In genomic region chr13:49791753-49792549, GRCh38 we compare ENCODE assay signal across 8 cellular contexts. TPM values are rescaled to one million over a fixed set of nuclear protein-coding genes. Genes with fewer than 3 reads are reported as not detected.
DNase-seq lines count a peak whose midpoint lies in the region; ATAC-seq, FAIRE-seq and TF ChIP-seq lines count a peak whose summit lies in the region.

No MANE protein-coding gene starts in this region.

- POLR2A ChIA-PET in activated CD4-positive, alpha-beta T cell treated with anti-CD3 and anti-CD28 coated beads for 36 hours (lab: Charles Lee), result interaction anchor here (1.2 to 2.2 kb wide), 5 partner anchors 9 to 205 kb away, joined by 3 to 13 read pairs (median 4); partner anchors contain the start of genes EBPL, SPRYD7 and TRIM13
- POLR2A ChIA-PET in HepG2 (lab: Yijun Ruan, JAX), result interaction anchor here (0.6 to 6.0 kb wide), 11 partner anchors 15 to 332 kb away, joined by 3 to 193 read pairs (median 7); partner anchors contain the start of gene EBPL

- no peaks in the 10 kb centered on the region; the same call in 1 of the 2 replicates for H4K20me1 ChIP-seq in HepG2 (ENCODE audit: insufficient read depth, low read length)

- no peak for TF ChIP-seq POLR2A in HepG2 (IDR thresholded peaks at IDR 0.05; ENCODE audit: insufficient read depth in 1 of 2, low read depth in 2 of 2, low read length in 2 of 2)

- H3K9me3 Mint-ChIP-seq in activated CD4-positive, alpha-beta T cell treated with anti-CD3 and anti-CD28 coated beads for 36 hours (ENCODE audit: low read depth), result no peaks in the 10 kb centered on the region

- H3K27ac Mint-ChIP-seq in activated CD4-positive, alpha-beta T cell treated with anti-CD3 and anti-CD28 coated beads for 36 hours, result peak overlapping the region; percentile 88

- no peak overlapping the region for H2AFZ ChIP-seq in HepG2 (ENCODE audit: low read length)

- intact Hi-C loops in activated CD4-positive, alpha-beta T cell treated with anti-CD3 and anti-CD28 coated beads for 36 hours (cut with DNase I, micrococcal nuclease), result loop anchor here (1.0 to 5.0 kb wide), 17 partner anchors 101 to 1793 kb away; partner anchors contain the start of genes CAB39L (in 2 of the 2), EBPL (in 2 of the 2), SETDB2 (in 2 of the 2) and SPRYD7 (in 2 of the 2)
- intact Hi-C loops in HepG2 (cut with micrococcal nuclease; ENCODE audit: unreplicated experiment), result loop anchor here (1.0 to 5.0 kb wide), 5 partner anchors 19 to 145 kb away; partner anchors contain the start of genes EBPL and SPRYD7

- no peaks in the 10 kb centered on the region for H3K9me3 ChIP-seq in HepG2 (ENCODE audit: low read length)

- H3K36me3 Mint-ChIP-seq in activated CD4-positive, alpha-beta T cell treated with anti-CD3 and anti-CD28 coated beads for 36 hours (ENCODE audit: low read depth), result peaks cover 16% of the 10 kb centered on the region

- peak; percentile 3 for DNase-seq in GM04504 (ENCODE audit: low read depth)
- peak; percentile 18 for DNase-seq in LoVo (ENCODE audit: low spot score)
- DNase-seq in activated CD4-positive, alpha-beta T cell treated with anti-CD3 and anti-CD28 coated beads for 36 hours, result peak; percentile 71
- peak; percentile 52 for DNase-seq in choroid plexus epithelial cell (ENCODE audit: low read depth)
- no peak for DNase-seq in HepG2 (ENCODE audit: low spot score)
- peak; percentile 52 for DNase-seq in stimulated activated CD4-positive, alpha-beta T cell treated with anti-CD3 and anti-CD28 coated beads, Interleukin-4, amount 100 ng/mL, for 24 hours
- no peak for DNase-seq in kidney glomerular epithelial cell (lab: John Stamatoyannopoulos, UW)

- H3K4me1 Mint-ChIP-seq in activated CD4-positive, alpha-beta T cell treated with anti-CD3 and anti-CD28 coated beads for 36 hours, result peaks cover 31% of the 10 kb centered on the region

- TF ChIP-seq RAD21 in HepG2 (CRISPR knock-in tag; IDR thresholded peaks at IDR 0.05), result peak; percentile 33; the same call in 1 of the 2 replicates

- ATAC-seq in GM21786 (IDR thresholded peaks at IDR 0.05; ENCODE audit: unreplicated experiment) (peak; percentile 15), HepG2 (peak; percentile 53)
- ATAC-seq in activated CD4-positive, alpha-beta T cell treated with anti-CD3 and anti-CD28 coated beads for 36 hours, result peak; percentile 12

- peaks cover 49% of the 10 kb centered on the region for H3K4me1 ChIP-seq in HepG2 (ENCODE audit: insufficient read depth, low read length)

- FAIRE-seq in HepG2 (lab: Jason Lieb, UNC), result no peak

- peaks cover 0 to 1% of the 10 kb centered on the region in 2 experiments; a peak in 1 of 5 replicates for H3K36me3 ChIP-seq in HepG2 (replicated peaks in 1 of 2; ENCODE audit: control insufficient read depth in 1 of 2, insufficient read depth in 2 of 2, low read length in 2 of 2)

- BruUV-seq in HepG2 (replicated peaks; lab: Mats Ljungman, UMichigan), result no TSS peak

- H3K27me3 ChIP-seq in HepG2 (ENCODE audit: control insufficient read depth in 1 of 2, insufficient read depth in 2 of 2, low read length in 2 of 2), result no peaks in the 10 kb centered on the region; a peak in 1 of 5 replicates

- H3K4me3 Mint-ChIP-seq in activated CD4-positive, alpha-beta T cell treated with anti-CD3 and anti-CD28 coated beads for 36 hours, result peak overlapping the region; percentile 89

- in situ Hi-C loops in HepG2 (cut with HindIII; ENCODE audit: extremely low pct_ligation_motif_present, low pct_unique_long_range_greater_than_20kb), result loop anchor here (5.0 kb wide), 1 partner anchor 50 kb away; no protein-coding TSS in a partner anchor

- 3% methylated on average over 8 of the region's 97 CpGs for WGBS in HepG2 (ENCODE audit: low lambda C conversion rate)

- H3K9ac ChIP-seq in HepG2 (ENCODE audit: insufficient read depth, low read depth, low read length), result peak overlapping the region; percentile 87

- CTCF ChIA-PET in activated CD4-positive, alpha-beta T cell treated with anti-CD3 and anti-CD28 coated beads for 36 hours (lab: Charles Lee), result interaction anchor here (0.7 to 1.0 kb wide), 2 partner anchors 44 to 206 kb away, joined by 3 read pairs; no protein-coding TSS in a partner anchor
- CTCF ChIA-PET in HepG2 (lab: Yijun Ruan, JAX; ENCODE audit: low intra/inter-chr PET ratio, low total read pairs), result interaction anchor here (2.1 kb wide), 1 partner anchor 56 kb away, joined by 14 read pairs; no protein-coding TSS in a partner anchor

- TF ChIP-seq EP300 in HepG2 (IDR thresholded peaks at IDR 0.05; ENCODE audit: low read depth in 2 of 2, low read length in 2 of 2) (no peak; a peak in 1 of 4 replicates), HepG2 (CRISPR knock-in tag; IDR thresholded peaks at IDR 0.05; ENCODE audit: borderline replicate concordance) (no peak)

- H3K27me3 Mint-ChIP-seq in activated CD4-positive, alpha-beta T cell treated with anti-CD3 and anti-CD28 coated beads for 36 hours, result peaks cover 4% of the 10 kb centered on the region

- peak overlapping the region; percentile 96 for H3K27ac ChIP-seq in HepG2 (ENCODE audit: extremely low read length, insufficient read depth, low read length)

- peaks cover 46% of the 10 kb centered on the region for H3K79me2 ChIP-seq in HepG2 (ENCODE audit: insufficient read depth, low read length)

- H3K4me3 ChIP-seq in choroid plexus epithelial cell (ENCODE audit: low read depth, low read length) (peak overlapping the region; percentile 83), HepG2 (replicated peaks in 1 of 3; ENCODE audit: insufficient read depth in 1 of 3, low read depth in 2 of 3, low read length in 3 of 3) (peak overlapping the region; percentile 72 to 81 (median 80))

- peak overlapping the region; percentile 79 for H3K4me2 ChIP-seq in HepG2 (ENCODE audit: low read depth, low read length)

- TF ChIP-seq CTCF in choroid plexus epithelial cell (conservative IDR thresholded peaks at IDR 0.05; ENCODE audit: low read depth, low read length), result no peak
- no peak for TF ChIP-seq CTCF in HepG2 (CRISPR knock-in tag; IDR thresholded peaks at IDR 0.05)

TF ChIP-seq in HepG2, 621 proteins besides CTCF, POLR2A, EP300 and RAD21 (continues in another document):
- TF ChIP-seq MAX (IDR thresholded peaks at IDR 0.05) (0 out of 2 replicates have a peak, but pooled peaks have one; percentile 11), PHF8 (CRISPR knock-in tag; IDR thresholded peaks at IDR 0.05) (peak; percentile 57), SNRNP70 (IDR thresholded peaks at IDR 0.05; ENCODE audit: low read depth, low read length) (no peak), ZNF672 (CRISPR knock-in tag; IDR thresholded peaks at IDR 0.05) (no peak), HNRNPLL (IDR thresholded peaks at IDR 0.05; ENCODE audit: low read depth, low read length, poor library complexity, severe bottlenecking) (peak; percentile 83), ZFY (CRISPR knock-in tag; IDR thresholded peaks at IDR 0.05) (peak; percentile 61; the same call in 1 of the 2 replicates), GABPB1 (CRISPR knock-in tag; IDR thresholded peaks at IDR 0.05) (0 out of 2 replicates have a peak, but pooled peaks have one; percentile 28), RAD51 (IDR thresholded peaks at IDR 0.05; ENCODE audit: borderline replicate concordance) (no peak), ZNF652 (CRISPR knock-in tag; IDR thresholded peaks at IDR 0.05; ENCODE audit: borderline replicate concordance, low read depth) (no peak), REXO4 (CRISPR knock-in tag; IDR thresholded peaks at IDR 0.05; ENCODE audit: borderline replicate concordance) (no peak), ZFP82 (CRISPR knock-in tag; IDR thresholded peaks at IDR 0.05; ENCODE audit: borderline replicate concordance) (no peak), SP140L (CRISPR knock-in tag; IDR thresholded peaks at IDR 0.05; ENCODE audit: borderline replicate concordance) (no peak)
- TF ChIP-seq, protein P1, sequence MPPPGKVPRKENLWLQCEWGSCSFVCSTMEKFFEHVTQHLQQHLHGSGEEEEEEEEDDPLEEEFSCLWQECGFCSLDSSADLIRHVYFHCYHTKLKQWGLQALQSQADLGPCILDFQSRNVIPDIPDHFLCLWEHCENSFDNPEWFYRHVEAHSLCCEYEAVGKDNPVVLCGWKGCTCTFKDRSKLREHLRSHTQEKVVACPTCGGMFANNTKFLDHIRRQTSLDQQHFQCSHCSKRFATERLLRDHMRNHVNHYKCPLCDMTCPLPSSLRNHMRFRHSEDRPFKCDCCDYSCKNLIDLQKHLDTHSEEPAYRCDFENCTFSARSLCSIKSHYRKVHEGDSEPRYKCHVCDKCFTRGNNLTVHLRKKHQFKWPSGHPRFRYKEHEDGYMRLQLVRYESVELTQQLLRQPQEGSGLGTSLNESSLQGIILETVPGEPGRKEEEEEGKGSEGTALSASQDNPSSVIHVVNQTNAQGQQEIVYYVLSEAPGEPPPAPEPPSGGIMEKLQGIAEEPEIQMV (CRISPR knock-in tag; IDR thresholded peaks at IDR 0.05; ENCODE audit: low read depth), result peak; percentile 18; the same call in 1 of the 2 replicates

RNA-seq across cellular contexts. Expression of gene KPNA3, which starts 0.5 kb away (rescaled TPM):
- 10 to 100 TPM; 51.7 to 58.0 TPM for total RNA-seq in activated CD4-positive, alpha-beta T cell treated with anti-CD3 and anti-CD28 coated beads for 36 hours
- total RNA-seq in HepG2 (2016; rRNA removed; fragmentation: Illumina TruSeq; extraction: Trizol), result 28.9 and 69.8 TPM in 2 replicates
- total RNA-seq in HepG2 (2016; cell fraction: cytosol; rRNA removed; fragmentation: Illumina TruSeq; extraction: Trizol; ENCODE audit: low read depth), result 6.4 and 7.8 TPM in 2 replicates
- 30.1 and 67.5 TPM in 2 replicates for total RNA-seq in HepG2 (2016; cell fraction: insoluble cytoplasmic fraction; rRNA removed; fragmentation: Illumina TruSeq; extraction: Trizol)
- total RNA-seq in HepG2 (2016; cell fraction: membrane; rRNA removed; fragmentation: Illumina TruSeq; extraction: Trizol), result 28.5 and 33.3 TPM in 2 replicates
- 32.9 and 33.0 TPM in 2 replicates for total RNA-seq in HepG2 (2016; cell fraction: nucleus; rRNA removed; fragmentation: Illumina TruSeq; extraction: Trizol)
- 9.9 and 13.0 TPM in 2 replicates for polyA plus RNA-seq in HepG2 (2011; rRNA removed)
- 7.2 and 11.6 TPM in 2 replicates for polyA plus RNA-seq in HepG2 (2011; cell fraction: cytosol; rRNA removed)
- polyA plus RNA-seq in HepG2 (2011; cell fraction: nucleus; rRNA removed), result 3.6 and 4.5 TPM in 2 replicates
- polyA plus RNA-seq in HepG2 (2012), result 16.8 and 18.2 TPM in 2 replicates
- polyA plus RNA-seq in HepG2 (2016; cell fraction: cytosol; fragmentation: Illumina TruSeq; extraction: Trizol; ENCODE audit: low read depth), result 5.0 and 5.1 TPM in 2 replicates
- polyA plus RNA-seq in HepG2 (2016; cell fraction: insoluble cytoplasmic fraction; fragmentation: Illumina TruSeq; extraction: Trizol; ENCODE audit: low read depth), result 71.3 and 73.5 TPM in 2 replicates
- 15.6 and 19.0 TPM in 2 replicates for polyA plus RNA-seq in HepG2 (2016; cell fraction: membrane; fragmentation: Illumina TruSeq; extraction: Trizol; ENCODE audit: low read depth)
- polyA plus RNA-seq in HepG2 (2016; cell fraction: nucleus; fragmentation: Illumina TruSeq; extraction: Trizol; ENCODE audit: insufficient read depth, low read depth), result 33.5 and 33.9 TPM in 2 replicates
- 13.6 and 15.0 TPM in 2 replicates for polyA minus RNA-seq in HepG2 (2011; rRNA and poly(A)+ RNA removed; ENCODE audit: low replicate concordance)
- 17.8 and 20.1 TPM in 2 replicates for polyA minus RNA-seq in HepG2 (2011; cell fraction: cytosol; rRNA and poly(A)+ RNA removed)
- 15.7 and 18.9 TPM in 2 replicates for polyA minus RNA-seq in HepG2 (2011; cell fraction: nucleus; rRNA and poly(A)+ RNA removed)

Comparison
In these comparisons a context has a peak if more than half of its experiments do, and no peak if none do; other contexts are left out.
1. DNase-seq: peak in GM04504 (single experiment), LoVo (single experiment), activated CD4-positive, alpha-beta T cell treated with anti-CD3 and anti-CD28 coated beads for 36 hours (single experiment), choroid plexus epithelial cell (single experiment) and stimulated activated CD4-positive, alpha-beta T cell treated with anti-CD3 and anti-CD28 coated beads, Interleukin-4, amount 100 ng/mL, for 24 hours (single experiment); none in HepG2 (single experiment) and kidney glomerular epithelial cell (single experiment).
2. Peak in every context shown above with its lines, with median percentiles within 50 percentile points of each other: ATAC-seq.